In the genomic region with DNA sequence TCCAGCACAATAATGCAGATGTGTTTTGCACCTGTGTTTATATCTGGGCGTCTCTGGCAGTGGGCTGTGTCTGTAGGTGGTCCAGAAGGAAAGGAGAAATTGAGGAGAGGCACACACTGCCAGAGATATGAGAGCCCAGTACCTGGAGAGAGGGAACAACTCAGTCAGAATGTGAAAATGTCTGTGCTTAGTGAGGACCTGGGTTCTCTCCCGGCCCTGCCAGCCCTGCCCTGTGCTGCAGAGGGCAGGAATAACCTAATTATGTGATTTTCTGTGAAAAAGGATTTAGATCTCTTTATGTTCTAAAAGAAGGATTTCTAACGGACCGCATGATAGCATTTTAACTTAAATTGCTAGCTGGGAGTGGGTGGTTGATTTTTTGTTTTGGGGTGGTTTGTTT, we compare ENCODE assay signal across 30 cellular contexts. TPM values are rescaled to one million over a fixed set of nuclear protein-coding genes. Genes with fewer than 3 reads are reported as not detected.
"Had no signal": no experiment of that assay in that cellular context is flagged by ENCODE, and none has a peak within 500 bp of the region (broad histone marks: within the 10 kb centered on the region; RNA-seq: fewer than 3 reads in every experiment).

No MANE protein-coding gene starts in this region.

- H3K27ac Mint-ChIP-seq: activated B cell treated with CpG ODN at 0.5 μM for 24 hours; activated CD8-positive, alpha-beta memory T cell treated with anti-CD3 and anti-CD28 coated beads, Interleukin-2, amount 10 ng/mL, durations not matched to agents 7 days and 5 days; activated CD8-positive, alpha-beta T cell treated with anti-CD3 and anti-CD28 coated beads, Interleukin-2, amount 10 ng/mL, durations not matched to agents 7 days and 5 days; activated naive CD4-positive, alpha-beta T cell treated with anti-CD3 and anti-CD28 coated beads, Interleukin-2, amount 10 ng/mL, durations not matched to agents 7 days and 5 days; activated naive CD4-positive, alpha-beta T cell treated with anti-CD3 and anti-CD28 coated beads, Interleukin-2, amount 50 U/mL, for 72 hours; activated naive CD8-positive, alpha-beta T cell treated with anti-CD3 and anti-CD28 coated beads, Interleukin-2, amount 10 ng/mL, durations not matched to agents 7 days and 5 days; activated T-cell treated with anti-CD3 and anti-CD28 coated beads, Interleukin-2, amount 50 U/mL, for 24 hours; activated T-cell treated with anti-CD3 and anti-CD28 coated beads, Interleukin-2, amount 50 U/mL, for 72 hours; brain had no signal

- H3K36me3 ChIP-seq: ascending aorta, breast epithelium, cardiac muscle cell, colonic mucosa, esophagus squamous epithelium, gastroesophageal sphincter had no signal

- H3K4me1 Mint-ChIP-seq: activated B cell treated with CpG ODN at 0.5 μM for 24 hours had no signal

- H3K36me3 Mint-ChIP-seq: activated CD8-positive, alpha-beta memory T cell treated with anti-CD3 and anti-CD28 coated beads, Interleukin-2, amount 10 ng/mL, durations not matched to agents 7 days and 5 days; activated naive CD4-positive, alpha-beta T cell treated with anti-CD3 and anti-CD28 coated beads, Interleukin-2, amount 10 ng/mL, durations not matched to agents 7 days and 5 days; activated naive CD4-positive, alpha-beta T cell treated with anti-CD3 and anti-CD28 coated beads, Interleukin-2, amount 50 U/mL, for 72 hours; activated naive CD8-positive, alpha-beta T cell treated with anti-CD3 and anti-CD28 coated beads, Interleukin-2, amount 10 ng/mL, durations not matched to agents 7 days and 5 days; brain had no signal

- DNase-seq: activated B cell treated with CpG ODN at 0.5 μM for 24 hours; activated CD4-positive, alpha-beta T cell treated with anti-CD3 and anti-CD28 coated beads for 48 hours; activated CD4-positive, alpha-beta T cell treated with anti-CD3 and anti-CD28 coated beads, Interleukin-2, amount 50 U/mL, for 1 hour; activated CD4-positive, alpha-beta T cell treated with anti-CD3 and anti-CD28 coated beads, Interleukin-2, amount 50 U/mL, for 48 hours; activated CD8-positive, alpha-beta memory T cell treated with anti-CD3 and anti-CD28 coated beads, Interleukin-2, amount 10 ng/mL, durations not matched to agents 7 days and 5 days; activated CD8-positive, alpha-beta memory T cell treated with anti-CD3 and anti-CD28 coated beads, Interleukin-2, amount 50 U/mL, for 4 hours; activated CD8-positive, alpha-beta T cell treated with anti-CD3 and anti-CD28 coated beads, Interleukin-2, amount 10 ng/mL, durations not matched to agents 7 days and 5 days; activated gamma-delta T cell; activated naive CD4-positive, alpha-beta T cell; activated naive CD4-positive, alpha-beta T cell treated with anti-CD3 and anti-CD28 coated beads, Interleukin-2, amount 10 ng/mL, durations not matched to agents 7 days and 5 days; activated naive CD8-positive, alpha-beta T cell treated with anti-CD3 and anti-CD28 coated beads, Interleukin-2, amount 10 ng/mL, durations not matched to agents 7 days and 5 days; activated T-cell treated with anti-CD3 and anti-CD28 coated beads, Interleukin-2, amount 50 U/mL, for 24 hours; activated T-cell treated with anti-CD3 and anti-CD28 coated beads, Interleukin-2, amount 50 U/mL, for 72 hours; central memory CD4-positive, alpha-beta T cell; cerebellar nuclear complex; colonic mucosa; effector CD8-positive, alpha-beta T cell; esophagus squamous epithelium; foreskin melanocyte; hypothalamus; T-helper 2 cell had no signal

- H3K27ac ChIP-seq: ascending aorta, breast epithelium, cardiac muscle cell, colonic mucosa, epithelial cell of prostate, esophagus squamous epithelium, gastroesophageal sphincter, VCaP had no signal

- H3K4me3 ChIP-seq: ascending aorta, breast epithelium, cardiac muscle cell, colonic mucosa, esophagus squamous epithelium, gastroesophageal sphincter had no signal

- H3K9me3 Mint-ChIP-seq: activated B cell treated with CpG ODN at 0.5 μM for 24 hours; activated naive CD4-positive, alpha-beta T cell treated with anti-CD3 and anti-CD28 coated beads, Interleukin-2, amount 10 ng/mL, durations not matched to agents 7 days and 5 days; activated naive CD4-positive, alpha-beta T cell treated with anti-CD3 and anti-CD28 coated beads, Interleukin-2, amount 50 U/mL, for 72 hours; activated naive CD8-positive, alpha-beta T cell treated with anti-CD3 and anti-CD28 coated beads, Interleukin-2, amount 10 ng/mL, durations not matched to agents 7 days and 5 days; activated T-cell treated with anti-CD3 and anti-CD28 coated beads, Interleukin-2, amount 50 U/mL, for 24 hours; activated T-cell treated with anti-CD3 and anti-CD28 coated beads, Interleukin-2, amount 50 U/mL, for 72 hours had no signal

- H3K9me3 ChIP-seq: ascending aorta, breast epithelium, colonic mucosa, esophagus squamous epithelium, gastroesophageal sphincter had no signal

- H3K4me1 ChIP-seq: ascending aorta, breast epithelium, colonic mucosa, esophagus squamous epithelium, gastroesophageal sphincter had no signal

- ATAC-seq: activated CD4-positive, CD25-positive, alpha-beta regulatory T cell treated with anti-CD3 and anti-CD28 coated beads, Interleukin-2, amount 50 U/mL, for 24 hours; activated CD8-positive, alpha-beta memory T cell treated with anti-CD3 and anti-CD28 coated beads, Interleukin-2, amount 10 ng/mL, durations not matched to agents 7 days and 5 days; activated CD8-positive, alpha-beta T cell treated with anti-CD3 and anti-CD28 coated beads, Interleukin-2, amount 10 ng/mL, durations not matched to agents 7 days and 5 days; activated naive CD4-positive, alpha-beta T cell treated with anti-CD3 and anti-CD28 coated beads, Interleukin-2, amount 50 U/mL, for 72 hours; activated T-cell treated with anti-CD3 and anti-CD28 coated beads, Interleukin-2, amount 50 U/mL, for 72 hours; gastroesophageal sphincter had no signal

- H3K27me3 Mint-ChIP-seq: activated T-cell treated with anti-CD3 and anti-CD28 coated beads, Interleukin-2, amount 50 U/mL, for 24 hours; brain had no signal

- H3K4me3 Mint-ChIP-seq: activated B cell treated with CpG ODN at 0.5 μM for 24 hours; activated CD8-positive, alpha-beta memory T cell treated with anti-CD3 and anti-CD28 coated beads, Interleukin-2, amount 10 ng/mL, durations not matched to agents 7 days and 5 days; activated CD8-positive, alpha-beta T cell treated with anti-CD3 and anti-CD28 coated beads, Interleukin-2, amount 10 ng/mL, durations not matched to agents 7 days and 5 days; activated naive CD4-positive, alpha-beta T cell treated with anti-CD3 and anti-CD28 coated beads, Interleukin-2, amount 10 ng/mL, durations not matched to agents 7 days and 5 days; activated naive CD8-positive, alpha-beta T cell treated with anti-CD3 and anti-CD28 coated beads, Interleukin-2, amount 10 ng/mL, durations not matched to agents 7 days and 5 days; activated T-cell treated with anti-CD3 and anti-CD28 coated beads, Interleukin-2, amount 50 U/mL, for 24 hours; activated T-cell treated with anti-CD3 and anti-CD28 coated beads, Interleukin-2, amount 50 U/mL, for 72 hours had no signal

- H3K27me3 ChIP-seq: ascending aorta, breast epithelium, cardiac muscle cell, colonic mucosa, gastroesophageal sphincter had no signal

RNA-seq across cellular contexts. Expression of gene HUS1B, which starts 44.3 kb away (rescaled TPM):
- total RNA-seq: ascending aorta had no signal
- polyA plus RNA-seq: cardiac muscle cell had no signal
